23 cellular contexts compared by ENCODE assay signal in the genomic region with DNA sequence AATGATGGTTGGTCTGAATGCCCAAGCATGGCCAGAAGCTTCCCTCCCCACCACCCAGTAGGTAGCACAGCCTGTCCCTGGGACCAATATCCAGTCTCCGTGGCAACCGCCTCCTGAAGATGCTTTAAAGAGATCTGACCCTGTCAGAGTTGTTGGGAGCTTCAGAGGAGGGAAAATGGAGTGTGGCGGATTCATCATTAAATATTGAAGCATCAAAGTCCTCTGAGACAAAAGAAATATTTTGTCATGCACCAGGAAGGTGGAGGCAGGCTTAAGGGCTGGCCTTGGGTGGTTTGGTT. TPM values are rescaled to one million over a fixed set of nuclear protein-coding genes. Genes with fewer than 3 reads are reported as not detected.
"Had no signal": no experiment of that assay in that cellular context is flagged by ENCODE, and none has a peak within 500 bp of the region (broad histone marks: within the 10 kb centered on the region; RNA-seq: fewer than 3 reads in every experiment).

No MANE protein-coding gene starts in this region.

- H3K4me3 ChIP-seq: SJSA1, SK-N-MC had no signal

- ATAC-seq: HepG2 had no signal

- H3K9ac ChIP-seq: KMS-11 had no signal

- H3K9me3 ChIP-seq: SJSA1 had no signal

- H3K36me3 ChIP-seq: SJSA1 had no signal

- H3K4me1 ChIP-seq: SJSA1 had no signal

- H3K27ac ChIP-seq: KMS-11, SJSA1, SK-N-MC had no signal

- FAIRE-seq: HepG2, RCC 7860 had no signal

- DNase-seq: IMR-90, MV-4-11, NCI-H1048, NCI-H1105, NCI-H1417 treated with DMSO at 0.1 percent for 48 hours, NCI-H146, NCI-H2029, NCI-H2081 treated with DMSO at 0.1 percent for 48 hours, NCI-H2171, NCI-H510A, NCI-H524 treated with DMSO at 0.1 percent for 48 hours, NCI-H774, Right ventricle myocardium superior, RPMI8226, SIG-M5 had no signal

- H3K4me2 ChIP-seq: KMS-11 had no signal

RNA-seq across cellular contexts. Expression of a gene that starts 4.8 kb away (rescaled TPM):
- total RNA-seq: HepG2, HT1080, IMR-90, LHCN-M2, MCF 10A, Right ventricle myocardium superior, SJSA1 had no signal
- polyA plus RNA-seq: IMR-90 had no signal
